In genomic region chr5:68456756-68457217, GRCh38 we compare ENCODE assay signal across 12 cellular contexts.
A peak's percentile ranks its signal among the peaks of the same experiment; 100 is the strongest.
DNase-seq lines count a peak whose midpoint lies in the region; ATAC-seq, FAIRE-seq and TF ChIP-seq lines count a peak whose summit lies in the region.
"Had no signal": no experiment of that assay in that cellular context is flagged by ENCODE, and none has a peak within 500 bp of the region (broad histone marks: within the 10 kb centered on the region; RNA-seq: fewer than 3 reads in every experiment).

No MANE protein-coding gene starts in this region.

- no peak for TF ChIP-seq CTCF in heart left ventricle (IDR thresholded peaks at IDR 0.05)

- no peak overlapping the region for H3K27ac Mint-ChIP-seq in activated CD4-positive, alpha-beta memory T cell treated with anti-CD3 and anti-CD28 coated beads for 36 hours
- H3K27ac Mint-ChIP-seq: CD14-positive monocyte had no signal

- H3K36me3 Mint-ChIP-seq in activated CD4-positive, alpha-beta memory T cell treated with anti-CD3 and anti-CD28 coated beads for 36 hours = no peaks in the 10 kb centered on the region
- H3K36me3 Mint-ChIP-seq: CD14-positive monocyte had no signal

- H3K4me3 Mint-ChIP-seq in activated CD4-positive, alpha-beta memory T cell treated with anti-CD3 and anti-CD28 coated beads for 36 hours = no peak overlapping the region
- H3K4me3 Mint-ChIP-seq: CD14-positive monocyte, H9 had no signal

- H3K4me1 ChIP-seq in heart left ventricle = peaks cover 0 to 19% (median 7%) of the 10 kb centered on the region in 12 donors
- peaks cover 22% of the 10 kb centered on the region for H3K4me1 ChIP-seq in adipocyte (ENCODE audit: control insufficient read depth, insufficient read depth, low read length)
- no peaks in the 10 kb centered on the region for H3K4me1 ChIP-seq in aorta (ENCODE audit: control insufficient read depth in 1 of 2, insufficient read depth in 2 of 2, low read length in 2 of 2)

- no peak overlapping the region for H3K9ac ChIP-seq in adipocyte (ENCODE audit: low read length)

- no peaks in the 10 kb centered on the region for H3K9me3 Mint-ChIP-seq in activated CD4-positive, alpha-beta memory T cell treated with anti-CD3 and anti-CD28 coated beads for 36 hours

- peak; percentile 21 for FAIRE-seq in islet of Langerhans (lab: Jason Lieb, UNC)

- ATAC-seq in heart left ventricle = peak; percentile 83 to 97 (median 95)
- ATAC-seq in aorta (ENCODE audit: low FRiP score) = peak; percentile 62
- ATAC-seq in HG03521 (IDR thresholded peaks at IDR 0.05; ENCODE audit: unreplicated experiment) = no peak

- H3K27ac ChIP-seq in heart left ventricle = peak overlapping the region in 3 of 12 donors; percentile 31 to 49 (median 47)
- no peak overlapping the region for H3K27ac ChIP-seq in aorta (ENCODE audit: low read depth in 1 of 2, low read length in 2 of 2)

- H3K4me3 ChIP-seq in heart left ventricle = no peak overlapping the region
- H3K4me3 ChIP-seq in adipocyte (ENCODE audit: low read length) = no peak overlapping the region
- no peak overlapping the region for H3K4me3 ChIP-seq in aorta (ENCODE audit: low read length in 2 of 2)
- H3K4me3 ChIP-seq: spleen had no signal

- no peak for TF ChIP-seq POLR2A in heart left ventricle (IDR thresholded peaks at IDR 0.05)

- WGBS in heart left ventricle, 4 donors = 28 to 40% (median 34%) methylated on average over 4 of the region's 4 CpGs
- WGBS in aorta, 2 donors = 26 to 27% methylated on average over 4 of the region's 4 CpGs

- POLR2A ChIA-PET in activated CD4-positive, alpha-beta memory T cell treated with anti-CD3 and anti-CD28 coated beads for 36 hours (lab: Charles Lee) = no interaction called here

- H3K9me3 ChIP-seq in heart left ventricle (no peaks in the 10 kb centered on the region), adipocyte (ENCODE audit: control insufficient read depth, low read length) (no peaks in the 10 kb centered on the region), aorta (ENCODE audit: control insufficient read depth, low read length) (no peaks in the 10 kb centered on the region)
- H3K9me3 ChIP-seq: spleen had no signal

- no peaks in the 10 kb centered on the region for H3K27me3 Mint-ChIP-seq in activated CD4-positive, alpha-beta memory T cell treated with anti-CD3 and anti-CD28 coated beads for 36 hours

- CTCF ChIA-PET in activated CD4-positive, alpha-beta memory T cell treated with anti-CD3 and anti-CD28 coated beads for 36 hours (lab: Charles Lee) = interaction anchor here (1.6 to 3.0 kb wide), 2 partner anchors 170 to 172 kb away, joined by 5 to 18 read pairs; no protein-coding TSS in a partner anchor

- H3K27me3 ChIP-seq in heart left ventricle (no peaks in the 10 kb centered on the region), adipocyte (replicated peaks; ENCODE audit: control insufficient read depth, insufficient read depth, low read length) (no peaks in the 10 kb centered on the region), aorta (ENCODE audit: control insufficient read depth in 1 of 2, insufficient read depth in 2 of 2, low read length in 1 of 2) (no peaks in the 10 kb centered on the region)
- H3K27me3 ChIP-seq: spleen had no signal

- intact Hi-C loops in heart left ventricle (cut with DNase I) (loop anchor here in 3 of 10 donors (5.0 to 10.0 kb wide), 5 partner anchors 114 to 1212 kb away; no protein-coding TSS in a partner anchor), cardiac septum (cut with DNase I) (loop anchor here (10.0 kb wide), 1 partner anchor 1212 kb away; no protein-coding TSS in a partner anchor), aorta (cut with DNase I) (loop anchor here in 1 of 2 donors (5.0 kb wide), 1 partner anchor 169 kb away; no protein-coding TSS in a partner anchor)
- intact Hi-C loops in activated CD4-positive, alpha-beta memory T cell treated with anti-CD3 and anti-CD28 coated beads for 36 hours (cut with micrococcal nuclease) = no loop called here

- no peaks in the 10 kb centered on the region for H3K36me3 ChIP-seq in heart left ventricle
- no peaks in the 10 kb centered on the region for H3K36me3 ChIP-seq in adipocyte (ENCODE audit: control insufficient read depth, insufficient read depth, low read length, severe bottlenecking)
- H3K36me3 ChIP-seq in aorta (ENCODE audit: control insufficient read depth in 1 of 2, insufficient read depth in 2 of 2, low read length in 1 of 2) = no peaks in the 10 kb centered on the region
- H3K36me3 ChIP-seq: spleen had no signal

- peaks cover 23% of the 10 kb centered on the region for H3K4me1 Mint-ChIP-seq in activated CD4-positive, alpha-beta memory T cell treated with anti-CD3 and anti-CD28 coated beads for 36 hours (ENCODE audit: low read depth)
- H3K4me1 Mint-ChIP-seq: CD14-positive monocyte had no signal

- DNase-seq in heart left ventricle = peak in 4 of 5 donors; percentile 47 to 60 (median 50)
- no peak for DNase-seq in cardiac septum (ENCODE audit: low spot score)
- peak; percentile 73 for DNase-seq in adipocyte (ENCODE audit: low read depth)
- DNase-seq in aorta = no peak
- no peak for DNase-seq in activated CD4-positive, alpha-beta memory T cell treated with anti-CD3 and anti-CD28 coated beads for 36 hours
- no peak for DNase-seq in NCI-H146 treated with DMSO at 0.1 percent for 48 hours (lab: John Stamatoyannopoulos, UW; ENCODE audit: unreplicated experiment)
- DNase-seq: H9, NCI-H2227 treated with DMSO at 0.1 percent for 48 hours, spleen had no signal

Comparison
In these comparisons a context has a peak if more than half of its experiments do, and no peak if none do; other contexts are left out.
1. DNase-seq: peak in heart left ventricle (4 of 5) and adipocyte (single experiment); none in cardiac septum (single experiment), aorta (0 of 2), activated CD4-positive, alpha-beta memory T cell treated with anti-CD3 and anti-CD28 coated beads for 36 hours (single experiment) and NCI-H146 treated with DMSO at 0.1 percent for 48 hours (single experiment).